24 cellular contexts compared by ENCODE assay signal in the genomic region with DNA sequence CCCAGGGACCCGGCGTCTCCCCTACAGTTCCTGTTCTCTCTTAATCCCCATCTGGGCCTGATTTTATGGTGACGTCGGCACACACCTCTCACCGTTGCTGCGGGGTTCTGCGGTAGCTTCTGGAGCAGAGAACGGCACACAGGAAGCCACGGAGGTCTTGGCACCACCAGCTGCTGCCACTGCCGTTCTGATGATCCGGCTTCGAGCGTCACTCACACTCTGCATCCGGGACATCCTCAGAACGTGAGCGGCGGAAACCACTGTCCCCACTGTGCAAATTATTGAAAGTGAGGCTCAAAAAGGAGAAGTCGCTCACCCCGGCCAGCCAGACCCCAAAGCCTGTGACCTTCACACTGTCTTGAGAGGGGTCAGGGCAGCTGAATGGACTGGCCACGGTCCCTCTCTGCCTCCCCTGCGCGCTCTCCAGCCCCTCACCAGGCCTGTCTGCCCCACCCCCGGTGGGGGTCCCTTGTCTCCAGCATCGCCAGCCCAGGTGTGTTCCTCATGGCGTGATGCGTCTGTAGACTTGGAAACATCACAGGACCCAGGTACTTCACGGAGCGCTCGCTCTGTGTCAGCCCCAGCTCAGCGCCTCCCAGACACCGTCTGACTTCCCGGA.
"Had no signal": no experiment of that assay in that cellular context is flagged by ENCODE, and none has a peak within 500 bp of the region (broad histone marks: within the 10 kb centered on the region; RNA-seq: fewer than 3 reads in every experiment).

No MANE protein-coding gene starts in this region.

- H3K36me3 ChIP-seq: brain microvascular endothelial cell, gastrocnemius medialis, neural progenitor cell, ovary, right lobe of liver, suprapubic skin, transverse colon, vagina had no signal

- H3K4me2 ChIP-seq: neural progenitor cell had no signal

- H3K27me3 ChIP-seq: gastrocnemius medialis, neural progenitor cell, ovary, right lobe of liver, suprapubic skin, vagina had no signal

- H3K27ac ChIP-seq: brain microvascular endothelial cell, coronary artery, gastrocnemius medialis, left lung, neural progenitor cell, ovary, psoas muscle, right lobe of liver, suprapubic skin, transverse colon, vagina had no signal

- H3K9me3 ChIP-seq: gastrocnemius medialis, left lung, ovary, psoas muscle, right lobe of liver, suprapubic skin, transverse colon, vagina had no signal

- H2AFZ ChIP-seq: neural progenitor cell had no signal

- ATAC-seq: activated CD4-positive, CD25-positive, alpha-beta regulatory T cell treated with anti-CD3 and anti-CD28 coated beads, Interleukin-2, amount 50 U/mL, for 24 hours; activated CD8-positive, alpha-beta T cell treated with anti-CD3 and anti-CD28 coated beads, Interleukin-2, amount 10 ng/mL, durations not matched to agents 7 days and 5 days; activated T-cell treated with anti-CD3 and anti-CD28 coated beads, Interleukin-2, amount 50 U/mL, for 4 hours; gastrocnemius medialis; left lung; psoas muscle; right lobe of liver; stimulated activated naive CD8-positive, alpha-beta T cell treated with anti-CD3 and anti-CD28 coated beads, Interleukin-15, amount 100 ng/mL, for 72 hours had no signal

- H3K4me3 ChIP-seq: coronary artery, gastrocnemius medialis, left lung, neural progenitor cell, ovary, psoas muscle, right lobe of liver, suprapubic skin, transverse colon, vagina had no signal

- H3K4me1 ChIP-seq: gastrocnemius medialis, neural progenitor cell, psoas muscle, right lobe of liver, suprapubic skin, transverse colon, vagina had no signal

- H3K9ac ChIP-seq: neural progenitor cell had no signal

- DNase-seq: activated CD4-positive, alpha-beta T cell treated with anti-CD3 and anti-CD28 coated beads, Interleukin-2, amount 10 ng/mL, durations not matched to agents 7 days and 5 days; activated CD8-positive, alpha-beta T cell treated with anti-CD3 and anti-CD28 coated beads, Interleukin-2, amount 10 ng/mL, durations not matched to agents 7 days and 5 days; activated effector memory CD4-positive, alpha-beta T cell treated with Interleukin-2 at 50 U/mL for 16 hours; activated naive CD4-positive, alpha-beta T cell treated with anti-CD3 and anti-CD28 coated beads, Interleukin-2, amount 10 ng/mL, durations not matched to agents 7 days and 5 days; activated T-cell treated with anti-CD3 and anti-CD28 coated beads, Interleukin-2, amount 50 U/mL, for 4 hours; aorta; brain microvascular endothelial cell; central memory CD4-positive, alpha-beta T cell; erythroblast; gastrocnemius medialis; head of caudate nucleus; ovary; small intestine; stimulated activated CD4-positive, alpha-beta T cell treated with anti-CD3 and anti-CD28 coated beads, Interleukin-4, amount 100 ng/mL, for 1 hour; stimulated activated naive CD8-positive, alpha-beta T cell treated with anti-CD3 and anti-CD28 coated beads, Interleukin-15, amount 100 ng/mL, for 72 hours; transverse colon had no signal
